In the genomic region with DNA sequence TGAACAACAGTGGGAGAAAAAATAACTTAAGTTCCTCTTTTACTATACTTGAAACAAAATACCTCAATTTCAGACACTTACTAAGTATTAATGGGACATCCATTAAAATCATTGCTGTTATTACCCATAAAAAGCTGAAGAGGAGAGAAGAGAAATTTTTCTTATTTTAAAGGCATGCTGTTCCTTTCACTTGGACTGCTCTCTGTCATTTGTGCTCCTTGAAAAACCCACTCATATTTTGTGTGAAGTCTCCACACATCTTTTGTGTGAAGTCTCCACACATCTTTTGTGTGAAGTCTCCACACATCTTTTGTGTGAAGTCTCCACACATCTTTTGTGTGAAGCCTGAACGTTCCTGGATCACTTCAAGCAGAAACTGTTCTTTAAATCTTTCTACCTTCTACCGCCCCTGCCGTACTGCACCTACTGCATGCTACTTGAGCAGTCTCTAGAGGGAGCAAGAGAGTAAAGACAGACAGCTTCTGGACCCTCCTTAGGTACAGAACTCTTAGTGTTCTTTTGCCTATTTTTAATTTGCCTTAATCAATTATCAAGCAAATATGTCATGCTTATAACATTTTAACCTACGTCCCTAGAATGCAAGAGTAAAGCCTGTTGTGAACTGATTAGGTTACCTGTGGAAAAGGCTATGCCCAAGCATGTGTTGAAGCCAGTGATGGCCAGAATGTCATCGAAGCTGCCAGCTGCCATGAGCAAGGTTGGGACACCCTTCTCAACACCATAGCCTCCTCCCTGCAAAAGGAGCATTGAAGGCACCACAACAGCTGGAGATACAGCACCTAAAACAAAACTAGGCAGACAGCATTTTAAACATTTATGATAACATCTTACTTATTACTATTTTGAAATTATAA, we compare ENCODE assay signal across 7 cellular contexts. TPM values are rescaled to one million over a fixed set of nuclear protein-coding genes. Genes with fewer than 3 reads are reported as not detected.
DNase-seq lines count a peak whose midpoint lies in the region; ATAC-seq, FAIRE-seq and TF ChIP-seq lines count a peak whose summit lies in the region.

No MANE protein-coding gene starts in this region.

- WGBS in GM12878 (ENCODE audit: insufficient coverage, insufficient replicate concordance, low lambda C conversion rate, missing lambda C conversion rate): 76% methylated on average over 5 of the region's 5 CpGs

- TF ChIP-seq EP300 in GM12878 (IDR thresholded peaks at IDR 0.05; ENCODE audit: borderline replicate concordance in 1 of 2, control insufficient read depth in 1 of 2, low read depth in 2 of 2, low read length in 2 of 2): no peak

- RAD21 ChIA-PET in GM12878 (lab: Charles Lee; ENCODE audit: unreplicated experiment): interaction anchor here (0.8 to 1.6 kb wide), 4 partner anchors 31 to 53 kb away, joined by 3 to 33 read pairs (median 8); a partner anchor contains a TSS

- H3K27me3 ChIP-seq in SJCRH30 (no peaks in the 10 kb centered on the region), GM12878 (replicated peaks in 1 of 2; ENCODE audit: control insufficient read depth in 2 of 2, insufficient read depth in 2 of 2, low read length in 1 of 2) (no peaks in the 10 kb centered on the region)

- POLR2A ChIA-PET in GM12878 (lab: Charles Lee): interaction anchor here (0.5 to 0.6 kb wide), 2 partner anchors 26 to 30 kb away, joined by 3 to 4 read pairs; a partner anchor contains a TSS

- CTCF ChIA-PET in GM12878 (lab: Yijun Ruan, JAX): interaction anchor here (0.5 to 6.5 kb wide), 15 partner anchors 10 to 225 kb away, joined by 3 to 179 read pairs (median 4); a partner anchor contains a TSS

- DNase-seq in G401 (ENCODE audit: low spot score) (peak; percentile 64), SJCRH30 (peak; percentile 8 to 46), GM12878 (ENCODE audit: low read depth, low spot score) (no peak), islet precursor cell (peak; percentile 64)
- DNase-seq in stimulated activated CD4-positive, alpha-beta T cell treated with anti-CD3 and anti-CD28 coated beads, TNF-alpha, amount 100 ng/mL, for 4 hours (ENCODE audit: low read depth in 3 of 3): peak in 2 of 3 experiments; percentile 13 to 18

- peak; percentile 68 to 78 (median 72) for TF ChIP-seq CTCF in GM12878 (IDR thresholded peaks at IDR 0.05 in 2 of 3, conservative IDR thresholded peaks at IDR 0.05 in 1 of 3; ENCODE audit: control insufficient read depth in 2 of 3, extremely low read depth in 1 of 3, insufficient read depth in 1 of 3, low read depth in 3 of 3, low read length in 3 of 3)

- H2AFZ ChIP-seq in GM12878 (ENCODE audit: control insufficient read depth, low read depth, low read length): no peak overlapping the region; the same call in 1 of the 2 replicates

- H3K4me3 ChIP-seq in SJCRH30: no peak overlapping the region
- H3K4me3 ChIP-seq in GM12878: no peak overlapping the region

- TF ChIP-seq RAD21 in GM12878 (IDR thresholded peaks at IDR 0.05; ENCODE audit: insufficient read depth, low read depth, low read length): peak; percentile 74

- H3K27ac ChIP-seq in SJCRH30: no peak overlapping the region
- no peak overlapping the region for H3K27ac ChIP-seq in GM12878 (ENCODE audit: control insufficient read depth, insufficient read depth)

- H3K79me2 ChIP-seq in GM12878 (ENCODE audit: control insufficient read depth, insufficient read depth, low read length): no peaks in the 10 kb centered on the region

- no peak for TF ChIP-seq POLR2A in GM12878 (IDR thresholded peaks at IDR 0.05; ENCODE audit: low read depth, low read length)

- BruUV-seq in GM12878 (replicated peaks; lab: Mats Ljungman, UMichigan): no TSS peak

- H3K4me1 ChIP-seq in SJCRH30 (no peaks in the 10 kb centered on the region), GM12878 (ENCODE audit: control insufficient read depth, insufficient read depth, low read length) (peaks cover 6% of the 10 kb centered on the region)

- H3K4me2 ChIP-seq in GM12878 (ENCODE audit: control insufficient read depth, insufficient read depth): no peak overlapping the region

- peak; percentile 98 for ATAC-seq in GM19455 (IDR thresholded peaks at IDR 0.05; ENCODE audit: unreplicated experiment)
- ATAC-seq in HG03439 (IDR thresholded peaks at IDR 0.05; ENCODE audit: unreplicated experiment): peak; percentile 90
- peak; percentile 98 for ATAC-seq in GM12878

- intact Hi-C loops in GM12878 (cut with micrococcal nuclease; ENCODE audit: unreplicated experiment): loop anchor here (1.0 to 5.0 kb wide), 2 partner anchors 45 to 886 kb away; no protein-coding TSS in a partner anchor

- H3K9me3 ChIP-seq in SJCRH30 (replicated peaks) (no peaks in the 10 kb centered on the region), GM12878 (replicated peaks; ENCODE audit: control insufficient read depth, insufficient read depth, low read length) (no peaks in the 10 kb centered on the region)

- in situ Hi-C loops in G401 (cut with HindIII; ENCODE audit: low sequenced_read_pairs) (no loop called here), GM12878 (cut with MboI) (loop anchor here (5.0 kb wide), 1 partner anchor 41 kb away; no protein-coding TSS in a partner anchor)

- FAIRE-seq in GM12878 (lab: Jason Lieb, UNC): no peak

- SMC1A ChIA-PET in GM12878 (lab: Charles Lee; ENCODE audit: uncharacterized antibody, unreplicated experiment): interaction anchor here (1.0 to 4.8 kb wide), 10 partner anchors 7 to 102 kb away, joined by 3 to 98 read pairs (median 4); a partner anchor contains a TSS

- H3K36me3 ChIP-seq in SJCRH30 (peaks cover 14% of the 10 kb centered on the region), GM12878 (ENCODE audit: control insufficient read depth in 2 of 2, insufficient read depth in 2 of 2, low read length in 1 of 2) (peaks cover 0 to 16% of the 10 kb centered on the region in 2 experiments; a peak in 2 of 4 replicates)

- no peak overlapping the region for H3K9ac ChIP-seq in GM12878 (ENCODE audit: control insufficient read depth, insufficient read depth, low read length)

- no peaks in the 10 kb centered on the region for H4K20me1 ChIP-seq in GM12878 (ENCODE audit: control insufficient read depth, insufficient read depth)

RNA-seq across cellular contexts. Expression of a gene that starts 27.1 kb away (rescaled TPM):
- not detected in 2 replicates for total RNA-seq in G401 (2014; rRNA removed; shearing (Covaris generic))
- 0.22 and 0.91 TPM in 2 replicates for total RNA-seq in SJCRH30 (2014; rRNA removed; shearing (Covaris generic))
- total RNA-seq in GM12878 (2013; cell fraction: nucleolus; rRNA removed): 5.8 and 6.1 TPM in 2 replicates
- total RNA-seq in GM12878 (2014; rRNA removed) (1.2 and 2.5 TPM in 2 replicates), GM12878 (2014; rRNA removed; fragmentation: Illumina TruSeq; extraction: Trizol) (1.5 and 1.9 TPM in 2 replicates), GM12878 (2021) (1.0 and 2.2 TPM in 2 replicates)
- 4.6 TPM for polyA plus RNA-seq in GM12878 (2011; ENCODE audit: low read depth)
- polyA plus RNA-seq in GM12878 (2011; rRNA removed) (3.5 and 4.7 TPM in 2 replicates), GM12878 (2014; fragmentation: Illumina TruSeq; extraction: Trizol) (1.1 and 2.6 TPM in 2 replicates), GM12878 (2014; fragmentation: Nextera tagmentation; extraction: Ambion mirVana) (1 to 10 TPM; 1.9 to 2.1 TPM), GM12878 (2014; rRNA removed) (1.2 and 2.5 TPM in 2 replicates), GM12878 (2016; fragmentation: Nextera tagmentation; extraction: Ambion mirVana) (1 to 10 TPM; 1.6 to 1.8 TPM)
- polyA plus RNA-seq in GM12878 (2011; cell fraction: cytosol; rRNA removed): 0.47 and 1.2 TPM in 2 replicates
- 1.1 and 1.8 TPM in 2 replicates for polyA plus RNA-seq in GM12878 (2011; cell fraction: nucleus; rRNA removed)
- polyA plus RNA-seq in GM12878 (2012): 1.9 and 2.0 TPM in 2 replicates
- 2.4 and 3.3 TPM in 2 replicates for polyA minus RNA-seq in GM12878 (2011; rRNA and poly(A)+ RNA removed)
- 0.80 TPM in 1 of 2 replicates, not detected in the other for polyA minus RNA-seq in GM12878 (2011; cell fraction: cytosol; rRNA and poly(A)+ RNA removed)
- polyA minus RNA-seq in GM12878 (2011; cell fraction: nucleus; rRNA and poly(A)+ RNA removed): 1.1 and 2.4 TPM in 2 replicates

RNA-seq across cellular contexts. Expression of a gene that starts 29.9 kb away (rescaled TPM):
- 13.4 and 14.6 TPM in 2 replicates for total RNA-seq in G401 (2014; rRNA removed; shearing (Covaris generic))
- total RNA-seq in SJCRH30 (2014; rRNA removed; shearing (Covaris generic)): 16.8 and 20.6 TPM in 2 replicates
- total RNA-seq in GM12878 (2013; cell fraction: nucleolus; rRNA removed): 76.0 and 77.0 TPM in 2 replicates
- 25.0 and 27.6 TPM in 2 replicates for total RNA-seq in GM12878 (2014; rRNA removed)
- 25.2 and 26.7 TPM in 2 replicates for total RNA-seq in GM12878 (2014; rRNA removed; fragmentation: Illumina TruSeq; extraction: Trizol)
- 25.7 TPM in 2 replicates for total RNA-seq in GM12878 (2021)
- 9.6 TPM for polyA plus RNA-seq in GM12878 (2011; ENCODE audit: low read depth)
- polyA plus RNA-seq in GM12878 (2011; rRNA removed): 15.8 and 20.4 TPM in 2 replicates
- polyA plus RNA-seq in GM12878 (2011; cell fraction: cytosol; rRNA removed): 8.3 and 8.9 TPM in 2 replicates
- 15.4 and 16.4 TPM in 2 replicates for polyA plus RNA-seq in GM12878 (2011; cell fraction: nucleus; rRNA removed)
- polyA plus RNA-seq in GM12878 (2012): 11.8 and 13.2 TPM in 2 replicates
- 27.7 and 35.1 TPM in 2 replicates for polyA plus RNA-seq in GM12878 (2014; fragmentation: Illumina TruSeq; extraction: Trizol)
- 10 to 100 TPM in 1 of 2 experiments, 1 to 10 TPM in 1; 8.9 to 10.7 TPM for polyA plus RNA-seq in GM12878 (2014; fragmentation: Nextera tagmentation; extraction: Ambion mirVana)
- polyA plus RNA-seq in GM12878 (2014; rRNA removed): 22.3 and 24.5 TPM in 2 replicates
- 10 to 100 TPM; 30.6 to 32.5 TPM for polyA plus RNA-seq in GM12878 (2016; fragmentation: Nextera tagmentation; extraction: Ambion mirVana)
- polyA minus RNA-seq in GM12878 (2011; rRNA and poly(A)+ RNA removed): 19.1 and 23.2 TPM in 2 replicates
- 5.0 and 6.8 TPM in 2 replicates for polyA minus RNA-seq in GM12878 (2011; cell fraction: cytosol; rRNA and poly(A)+ RNA removed)
- polyA minus RNA-seq in GM12878 (2011; cell fraction: nucleus; rRNA and poly(A)+ RNA removed): 17.0 and 27.1 TPM in 2 replicates

RNA-seq across cellular contexts. Expression of a gene that starts 53.0 kb away (rescaled TPM):
- total RNA-seq in G401 (2014; rRNA removed; shearing (Covaris generic)): 56.0 and 72.1 TPM in 2 replicates
- 98.9 and 109 TPM in 2 replicates for total RNA-seq in SJCRH30 (2014; rRNA removed; shearing (Covaris generic))
- 22.7 and 28.3 TPM in 2 replicates for total RNA-seq in GM12878 (2013; cell fraction: nucleolus; rRNA removed)
- total RNA-seq in GM12878 (2014; rRNA removed) (26.4 and 31.3 TPM in 2 replicates), GM12878 (2014; rRNA removed; fragmentation: Illumina TruSeq; extraction: Trizol) (31.3 and 33.9 TPM in 2 replicates), GM12878 (2021) (19.7 and 20.9 TPM in 2 replicates)
- 24.5 TPM for polyA plus RNA-seq in GM12878 (2011; ENCODE audit: low read depth)
- polyA plus RNA-seq in GM12878 (2011; rRNA removed) (39.4 and 54.3 TPM in 2 replicates), GM12878 (2014; fragmentation: Illumina TruSeq; extraction: Trizol) (25.9 and 29.5 TPM in 2 replicates), GM12878 (2014; fragmentation: Nextera tagmentation; extraction: Ambion mirVana) (10 to 100 TPM; 41.0 to 47.3 TPM), GM12878 (2014; rRNA removed) (27.0 and 34.2 TPM in 2 replicates), GM12878 (2016; fragmentation: Nextera tagmentation; extraction: Ambion mirVana) (10 to 100 TPM; 33.0 to 33.1 TPM)
- 17.6 and 19.3 TPM in 2 replicates for polyA plus RNA-seq in GM12878 (2011; cell fraction: cytosol; rRNA removed)
- 35.3 and 51.7 TPM in 2 replicates for polyA plus RNA-seq in GM12878 (2011; cell fraction: nucleus; rRNA removed)
- 21.2 and 23.6 TPM in 2 replicates for polyA plus RNA-seq in GM12878 (2012)
- polyA minus RNA-seq in GM12878 (2011; rRNA and poly(A)+ RNA removed): 10.6 and 11.5 TPM in 2 replicates
- polyA minus RNA-seq in GM12878 (2011; cell fraction: cytosol; rRNA and poly(A)+ RNA removed): 2.2 and 2.7 TPM in 2 replicates
- 7.7 and 8.6 TPM in 2 replicates for polyA minus RNA-seq in GM12878 (2011; cell fraction: nucleus; rRNA and poly(A)+ RNA removed)
